Comparison of ENCODE assay signal across 23 cellular contexts in the genomic region with DNA sequence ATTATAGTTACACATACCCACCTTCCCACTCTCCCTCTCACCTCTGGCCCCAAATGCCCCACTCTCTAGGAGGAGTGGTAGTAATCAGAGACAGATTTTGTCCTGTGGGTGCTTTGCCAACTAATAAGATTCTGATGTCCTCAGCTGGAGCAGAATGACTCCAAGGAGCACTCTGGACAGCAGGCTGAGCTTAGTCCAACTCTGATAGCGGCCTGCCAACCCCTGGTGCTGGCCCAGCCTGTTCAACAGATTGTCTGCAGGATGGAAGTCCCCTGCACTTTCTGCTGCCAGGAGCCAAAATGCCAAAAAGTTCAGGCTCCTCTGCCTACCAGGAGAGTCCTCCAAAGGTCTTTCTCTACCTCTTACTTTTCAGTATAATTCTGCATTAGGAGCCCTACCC.
"Had no signal": no experiment of that assay in that cellular context is flagged by ENCODE, and none has a peak within 500 bp of the region (broad histone marks: within the 10 kb centered on the region; RNA-seq: fewer than 3 reads in every experiment).

No MANE protein-coding gene starts in this region.

- ATAC-seq: activated CD8-positive, alpha-beta memory T cell treated with anti-CD3 and anti-CD28 coated beads, Interleukin-2, amount 10 ng/mL, durations not matched to agents 7 days and 5 days; gastroesophageal sphincter; lower lobe of right lung; natural killer cell; stimulated activated naive CD8-positive, alpha-beta T cell treated with anti-CD3 and anti-CD28 coated beads, Interleukin-15, Interleukin-2, amounts not matched to agents 100 U/mL and 50 U/mL, for 24 hours had no signal

- DNase-seq: activated CD4-positive, alpha-beta memory T cell treated with anti-CD3 and anti-CD28 coated beads, Interleukin-2, amount 10 ng/mL, durations not matched to agents 7 days and 5 days; activated CD4-positive, alpha-beta T cell treated with anti-CD3 and anti-CD28 coated beads for 48 hours; activated CD4-positive, CD25-positive, alpha-beta regulatory T cell; activated CD8-positive, alpha-beta memory T cell treated with anti-CD3 and anti-CD28 coated beads, Interleukin-2, amount 10 ng/mL, durations not matched to agents 7 days and 5 days; amygdala; central memory CD4-positive, alpha-beta T cell; cortex of kidney; erythroblast; immature natural killer cell; kidney glomerular epithelial cell; lower lobe of right lung; natural killer cell; stimulated activated CD4-positive, alpha-beta T cell treated with anti-CD3 and anti-CD28 coated beads, Interleukin-12 subunit alpha, Interleukin-12 subunit beta, amount 100 ng/mL, for 4 hours; stimulated activated CD4-positive, alpha-beta T cell treated with anti-CD3 and anti-CD28 coated beads, Interleukin-1b, Interleukin-23, amount 100 ng/mL, for 48 hours; stimulated activated CD8-positive, alpha-beta memory T cell treated with anti-CD3 and anti-CD28 coated beads, Interleukin-4, amount 100 ng/mL, for 48 hours; stimulated activated naive CD8-positive, alpha-beta T cell treated with anti-CD3 and anti-CD28 coated beads, Interleukin-15, Interleukin-2, amounts not matched to agents 100 U/mL and 50 U/mL, for 24 hours; T-helper 1 cell; T-helper 9 cell; transverse colon; uterus had no signal

- H3K4me1 ChIP-seq: lower lobe of right lung, parathyroid adenoma, transverse colon, uterus had no signal

- H3K4me3 ChIP-seq: gastroesophageal sphincter, lower lobe of right lung, transverse colon, uterus had no signal

- H3K27me3 ChIP-seq: gastroesophageal sphincter, neutrophil, transverse colon, uterus had no signal

- H3K9me3 ChIP-seq: gastroesophageal sphincter, lower lobe of right lung, neutrophil, transverse colon, uterus had no signal

- H3K27ac ChIP-seq: gastroesophageal sphincter, lower lobe of right lung, neutrophil, parathyroid adenoma, transverse colon, uterus had no signal

- H3K36me3 ChIP-seq: gastroesophageal sphincter, lower lobe of right lung, neutrophil, transverse colon, uterus had no signal
